10 cellular contexts compared by ENCODE assay signal in the genomic region with DNA sequence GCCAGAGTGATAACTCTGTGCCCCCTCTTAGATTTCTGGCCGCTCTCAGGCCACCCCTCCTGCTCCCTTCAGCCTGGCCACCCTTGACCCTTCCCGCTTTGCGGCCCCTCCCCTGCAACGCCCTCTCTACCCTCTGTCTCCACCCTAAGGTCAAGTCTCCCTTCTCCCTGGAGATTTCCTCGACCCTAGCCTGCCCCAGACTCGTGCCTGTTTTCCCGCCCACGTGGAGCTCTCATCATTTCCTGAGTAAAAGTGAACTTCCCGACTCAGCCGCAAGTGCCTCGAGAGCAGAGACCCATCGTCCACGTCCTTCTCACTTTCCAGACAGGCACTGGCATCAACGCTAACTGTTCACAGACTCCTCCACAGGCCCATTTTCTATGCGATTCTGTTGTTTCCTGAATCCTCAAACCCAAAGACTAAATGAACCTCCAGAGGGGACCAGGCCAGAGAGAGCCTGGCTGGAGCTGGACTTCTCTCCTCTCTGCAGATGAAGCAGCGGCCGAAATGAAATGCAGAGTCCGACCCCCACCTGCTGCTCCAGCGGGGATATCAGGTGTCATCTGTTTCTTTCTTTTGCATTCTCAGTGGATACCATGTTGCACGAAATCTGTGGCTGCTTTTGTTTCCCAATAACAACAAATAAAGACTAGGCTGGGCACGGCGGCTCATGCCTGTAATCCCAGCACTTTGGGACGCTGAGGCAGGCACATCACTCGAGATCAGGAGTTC. TPM values are rescaled to one million over a fixed set of nuclear protein-coding genes. Genes with fewer than 3 reads are reported as not detected.
DNase-seq lines count a peak whose midpoint lies in the region; ATAC-seq and TF ChIP-seq lines count a peak whose summit lies in the region.
"Had no signal": no experiment of that assay in that cellular context is flagged by ENCODE, and none has a peak within 500 bp of the region (broad histone marks: within the 10 kb centered on the region; RNA-seq: fewer than 3 reads in every experiment).

No MANE protein-coding gene starts in this region.

- peak in 1 of 2 donors; percentile 43 for DNase-seq in heart right ventricle
- DNase-seq in right atrium auricular region (ENCODE audit: low spot score): no peak
- DNase-seq in SK-N-DZ (ENCODE audit: low spot score): peak; percentile 63
- peak; percentile 20 for DNase-seq in iris pigment epithelial cell (ENCODE audit: low read depth)
- DNase-seq in stimulated activated CD8-positive, alpha-beta memory T cell treated with anti-CD3 and anti-CD28 coated beads, Interleukin-4, amount 100 ng/mL, for 48 hours: peak; percentile 31
- no peak for DNase-seq in midbrain (lab: John Stamatoyannopoulos, UW)
- no peak for DNase-seq in Karpas-422
- DNase-seq in NCI-H82 treated with DMSO at 0.1 percent for 48 hours (lab: John Stamatoyannopoulos, UW; ENCODE audit: unreplicated experiment): no peak
- DNase-seq: MM.1S had no signal

- H3K79me2 ChIP-seq in Karpas-422 (ENCODE audit: low read length): no peaks in the 10 kb centered on the region
- H3K79me2 ChIP-seq: hepatocyte had no signal

- no peak overlapping the region for H3K4me3 ChIP-seq in heart right ventricle
- no peak overlapping the region for H3K4me3 ChIP-seq in right atrium auricular region
- H3K4me3 ChIP-seq in Karpas-422 (ENCODE audit: low read length): no peak overlapping the region
- H3K4me3 ChIP-seq: hepatocyte had no signal

- TF ChIP-seq CTCF in heart right ventricle (IDR thresholded peaks at IDR 0.05): no peak
- TF ChIP-seq CTCF in right atrium auricular region (IDR thresholded peaks at IDR 0.05): no peak

- H4K20me1 ChIP-seq in Karpas-422 (ENCODE audit: insufficient read depth, low read depth, low read length): no peaks in the 10 kb centered on the region

- H3K27me3 ChIP-seq in heart right ventricle (peaks cover 0 to 31% (median 20%) of the 10 kb centered on the region in 7 donors), right atrium auricular region (no peaks in the 10 kb centered on the region), Karpas-422 (ENCODE audit: low read length) (no peaks in the 10 kb centered on the region)

- no peak overlapping the region for H3K27ac ChIP-seq in heart right ventricle
- H3K27ac ChIP-seq in right atrium auricular region: no peak overlapping the region
- no peak overlapping the region for H3K27ac ChIP-seq in Karpas-422 (ENCODE audit: low read length)
- H3K27ac ChIP-seq: hepatocyte had no signal

- peak in 5 of 8 donors; percentile 27 to 60 (median 29) for ATAC-seq in heart right ventricle

- intact Hi-C loops in heart right ventricle (cut with DNase I): no loop called here

- H3K4me2 ChIP-seq in Karpas-422 (ENCODE audit: low read depth, low read length, poor library complexity, severe bottlenecking): no peak overlapping the region
- H3K4me2 ChIP-seq: hepatocyte had no signal

- no peaks in the 10 kb centered on the region for H3K9me3 ChIP-seq in heart right ventricle
- no peaks in the 10 kb centered on the region for H3K9me3 ChIP-seq in right atrium auricular region
- no peaks in the 10 kb centered on the region for H3K9me3 ChIP-seq in Karpas-422 (ENCODE audit: low read length)

- no peak overlapping the region for H2AFZ ChIP-seq in Karpas-422 (ENCODE audit: low read length)
- H2AFZ ChIP-seq: hepatocyte had no signal

- H3K36me3 ChIP-seq in heart right ventricle: no peaks in the 10 kb centered on the region
- H3K36me3 ChIP-seq in right atrium auricular region: no peaks in the 10 kb centered on the region
- H3K36me3 ChIP-seq in Karpas-422 (ENCODE audit: insufficient read depth, low read length): no peaks in the 10 kb centered on the region

- 54 to 67% methylated on average over 24 of the region's 24 CpGs for WGBS in heart right ventricle, 2 donors

- H3K9me2 ChIP-seq in Karpas-422 (replicated peaks; ENCODE audit: insufficient read depth, low read length): no peaks in the 10 kb centered on the region

- H3K9ac ChIP-seq in Karpas-422 (ENCODE audit: low read length): no peak overlapping the region

- H3K4me1 ChIP-seq in heart right ventricle (peaks cover 0 to 39% (median 8%) of the 10 kb centered on the region in 9 donors), right atrium auricular region (peaks cover 0 to 26% of the 10 kb centered on the region in 2 donors), Karpas-422 (ENCODE audit: low read length) (no peaks in the 10 kb centered on the region)

RNA-seq across cellular contexts. Expression of a gene that starts 52.5 kb away (rescaled TPM):
- total RNA-seq in heart right ventricle (1 to 10 TPM in 9 of 10 donors, under 1 TPM in 1; 0.81 to 6.3 (median 2.5) TPM), right atrium auricular region (1 to 10 TPM; 1.8 to 5.0 TPM)
- polyA plus RNA-seq in heart right ventricle: 1 to 10 TPM; 3.0 to 3.1 TPM
- polyA plus RNA-seq in SK-N-DZ (2014; cell fraction: cytosol; rRNA removed): not detected in 2 replicates
- 0.34 TPM in 1 of 2 replicates, not detected in the other for polyA plus RNA-seq in SK-N-DZ (2014; cell fraction: nucleus; rRNA removed)
- total RNA-seq in Karpas-422 (2014; rRNA removed; shearing (Covaris generic); ENCODE audit: low replicate concordance): 0.11 and 0.30 TPM in 2 replicates

RNA-seq across cellular contexts. Expression of a gene that starts 57.4 kb away (rescaled TPM):
- total RNA-seq in heart right ventricle: 10 to 100 TPM; 22.8 to 40.0 (median 25.9) TPM
- 10 to 100 TPM; 19.0 to 28.9 TPM for polyA plus RNA-seq in heart right ventricle
- 10 to 100 TPM; 17.2 to 21.6 TPM for total RNA-seq in right atrium auricular region
- 48.4 and 48.9 TPM in 2 replicates for polyA plus RNA-seq in SK-N-DZ (2014; cell fraction: cytosol; rRNA removed)
- polyA plus RNA-seq in SK-N-DZ (2014; cell fraction: nucleus; rRNA removed): 129 and 146 TPM in 2 replicates
- 37.5 and 41.9 TPM in 2 replicates for total RNA-seq in Karpas-422 (2014; rRNA removed; shearing (Covaris generic); ENCODE audit: low replicate concordance)

Comparison
In these comparisons a context has a peak if more than half of its experiments do, and no peak if none do; other contexts are left out.
1. DNase-seq: peak in SK-N-DZ (single experiment), iris pigment epithelial cell (single experiment) and stimulated activated CD8-positive, alpha-beta memory T cell treated with anti-CD3 and anti-CD28 coated beads, Interleukin-4, amount 100 ng/mL, for 48 hours (single experiment); none in right atrium auricular region (single experiment), midbrain (single experiment), Karpas-422 (single experiment) and NCI-H82 treated with DMSO at 0.1 percent for 48 hours (single experiment).